Comparison of ENCODE assay signal across 8 cellular contexts in genomic region chrX:41332988-41333743, GRCh38. TPM values are rescaled to one million over a fixed set of nuclear protein-coding genes. Genes with fewer than 3 reads are reported as not detected.
A peak's percentile ranks its signal among the peaks of the same experiment; 100 is the strongest.
DNase-seq lines count a peak whose midpoint lies in the region; ATAC-seq, FAIRE-seq and TF ChIP-seq lines count a peak whose summit lies in the region.

No MANE protein-coding gene starts in this region.

- FAIRE-seq in D721Med (lab: Jason Lieb, UNC): no peak

- no peaks in the 10 kb centered on the region for H3K36me3 ChIP-seq in PC-9 (ENCODE audit: low read depth)
- peaks cover 0 to 6% (median 0%) of the 10 kb centered on the region in 4 donors for H3K36me3 ChIP-seq in esophagus muscularis mucosa

- H3K4me3 ChIP-seq in Jurkat, Clone E6-1 (ENCODE audit: low read length): peak overlapping the region; percentile 86
- H3K4me3 ChIP-seq in PC-9 (peak overlapping the region; percentile 69), esophagus muscularis mucosa (peak overlapping the region; percentile 78 to 90 (median 84))

- no peaks in the 10 kb centered on the region for H3K9me2 ChIP-seq in PC-9 (ENCODE audit: insufficient read depth)

- peak; percentile 44 for DNase-seq in D721Med (ENCODE audit: insufficient read length, low spot score)
- DNase-seq in Jurkat, Clone E6-1 (ENCODE audit: low read depth, low spot score): peak; percentile 88
- peak; percentile 64 to 76 for DNase-seq in PC-9
- DNase-seq in activated T-cell treated with anti-CD3 and anti-CD28 coated beads, Interleukin-2, amount 50 U/mL, for 48 hours: peak; percentile 93 to 94
- peak; percentile 93 for DNase-seq in esophagus muscularis mucosa (ENCODE audit: extremely low spot score)
- DNase-seq in myocyte (ENCODE audit: low read depth): peak; percentile 83
- DNase-seq in stimulated activated CD8-positive, alpha-beta memory T cell treated with anti-CD3 and anti-CD28 coated beads, Interleukin-7, amount 100 ng/mL, for 4 hours (ENCODE audit: low read depth in 2 of 2): peak; percentile 74 to 94

- H3K27me3 ChIP-seq in PC-9 (ENCODE audit: insufficient read depth, low read depth) (no peaks in the 10 kb centered on the region), esophagus muscularis mucosa (no peaks in the 10 kb centered on the region)

- peak overlapping the region; percentile 99 for H3K27ac ChIP-seq in PC-9
- peak overlapping the region; percentile 99 to 100 (median 100) for H3K27ac ChIP-seq in esophagus muscularis mucosa (replicated peaks in 1 of 4)

- POLR2A ChIA-PET in PC-9 (lab: Charles Lee; ENCODE audit: unreplicated experiment): interaction anchor here (0.8 kb wide), 1 partner anchor 20 kb away, joined by 4 read pairs; no protein-coding TSS in a partner anchor

- intact Hi-C loops in PC-9 (cut with micrococcal nuclease; ENCODE audit: unreplicated experiment) (loop anchor here (1.0 to 5.0 kb wide), 4 partner anchors 32 to 109 kb away; no protein-coding TSS in a partner anchor), esophagus muscularis mucosa (cut with DNase I) (loop anchor here (10.0 kb wide), 2 partner anchors 112 to 248 kb away; partner anchors contain the start of genes NYX and USP9X)

- H3K4me1 ChIP-seq in PC-9 (replicated peaks; ENCODE audit: insufficient read depth) (peaks cover 4% of the 10 kb centered on the region; the same call in 1 of the 2 replicates), esophagus muscularis mucosa (peaks cover 12 to 46% (median 25%) of the 10 kb centered on the region in 4 donors)

- peak overlapping the region; percentile 73 for H3K4me2 ChIP-seq in PC-9

- BruUV-seq in PC-9 (replicated peaks; lab: Mats Ljungman, UMichigan): no TSS peak

- no peak for TF ChIP-seq CTCF in D721Med (IDR thresholded peaks at IDR 0.05; ENCODE audit: insufficient read depth, missing control alignments)
- no peak for TF ChIP-seq CTCF in PC-9 (conservative IDR thresholded peaks at IDR 0.05)
- TF ChIP-seq CTCF in esophagus muscularis mucosa (IDR thresholded peaks at IDR 0.05): no peak

- ATAC-seq in GM21576 (IDR thresholded peaks at IDR 0.05; ENCODE audit: unreplicated experiment): peak; percentile 35

- no peak for TF ChIP-seq EP300 in esophagus muscularis mucosa (IDR thresholded peaks at IDR 0.05)

- peaks cover 40% of the 10 kb centered on the region for H3K79me2 ChIP-seq in PC-9 (ENCODE audit: low read depth)

- CTCF ChIA-PET in PC-9 (lab: Charles Lee): no interaction called here

- H3K9me3 ChIP-seq in PC-9 (ENCODE audit: insufficient read depth, low read depth): no peaks in the 10 kb centered on the region
- no peaks in the 10 kb centered on the region for H3K9me3 ChIP-seq in esophagus muscularis mucosa

- H2AFZ ChIP-seq in PC-9: peak overlapping the region; percentile 74; the same call in 1 of the 2 replicates

- under 1% methylated on average over 33 of the region's 65 CpGs for WGBS in esophagus muscularis mucosa

- peaks cover 5% of the 10 kb centered on the region; the same call in 1 of the 2 replicates for H3F3A ChIP-seq in PC-9 (ENCODE audit: insufficient read depth, low read depth)

- TF ChIP-seq POLR2A in esophagus muscularis mucosa (IDR thresholded peaks at IDR 0.05; ENCODE audit: low read depth): peak; percentile 59

- H4K20me1 ChIP-seq in PC-9 (ENCODE audit: insufficient read depth): peaks cover 30% of the 10 kb centered on the region

RNA-seq across cellular contexts. Expression of gene DDX3X, which starts 0.8 kb away (rescaled TPM):
- polyA plus RNA-seq in Jurkat, Clone E6-1 (2012; ENCODE audit: insufficient read depth, insufficient read length): 106 TPM
- total RNA-seq in PC-9 (2021) (130 and 158 TPM in 2 replicates), esophagus muscularis mucosa (100 to 1,000 TPM; 169 to 282 (median 253) TPM), myocyte (197 and 238 TPM in 2 replicates)
- 71.7 TPM for polyA plus RNA-seq in myocyte (2012)

Comparison
In these comparisons a context has a peak if more than half of its experiments do, and no peak if none do; other contexts are left out.
1. Peak in every context shown above with its lines: DNase-seq, ATAC-seq, H3K4me3 ChIP-seq and H3K27ac ChIP-seq.